Comparison of ENCODE assay signal across 1 cellular context in genomic region chr16:22194707-22195444, GRCh38.
TF ChIP-seq lines count a peak whose summit lies in the region.

No MANE protein-coding gene starts in this region.

TF ChIP-seq in GM12878, 131 proteins besides CTCF, POLR2A, EP300 and RAD21 (continued from another document):
- TF ChIP-seq NKRF (conservative IDR thresholded peaks at IDR 0.05) (no peak), POLR2AphosphoS2 (IDR thresholded peaks at IDR 0.05; ENCODE audit: low read depth, low read length) (no peak), ATF7 (IDR thresholded peaks at IDR 0.05; ENCODE audit: low read depth) (no peak), HDAC2 (IDR thresholded peaks at IDR 0.05) (no peak), SIX5 (IDR thresholded peaks at IDR 0.05; ENCODE audit: low read depth, low read length, severe bottlenecking) (no peak), USF1 (IDR thresholded peaks at IDR 0.05; ENCODE audit: borderline replicate concordance, extremely low read length, insufficient read depth, low read depth, low read length) (no peak), KLF5 (IDR thresholded peaks at IDR 0.05; ENCODE audit: partially characterized antibody) (no peak), KDM1A (IDR thresholded peaks at IDR 0.05; ENCODE audit: borderline replicate concordance) (no peak), JUNB (IDR thresholded peaks at IDR 0.05) (no peak), SMARCA5 (IDR thresholded peaks at IDR 0.05) (no peak), SRF (IDR thresholded peaks at IDR 0.05; ENCODE audit: low read depth in 2 of 2, low read length in 2 of 2) (no peak), ZNF687 (IDR thresholded peaks at IDR 0.05) (peak; percentile 88), NR2C2 (IDR thresholded peaks at IDR 0.05; ENCODE audit: borderline replicate concordance, control insufficient read depth, insufficient read length, low read depth) (no peak), BCL3 (IDR thresholded peaks at IDR 0.05; ENCODE audit: borderline replicate concordance, insufficient read depth, low read depth, low read length, poor library complexity, severe bottlenecking) (no peak), NR2F1 (conservative IDR thresholded peaks at IDR 0.05) (no peak), EGR1 (IDR thresholded peaks at IDR 0.05; ENCODE audit: borderline replicate concordance in 1 of 2, low read depth in 2 of 2, low read length in 2 of 2) (peak in 1 of 2 experiments; percentile 49; a peak in 1 of 3 replicates), MTA3 (IDR thresholded peaks at IDR 0.05; ENCODE audit: borderline replicate concordance, low read length) (no peak), CHD1 (IDR thresholded peaks at IDR 0.05; ENCODE audit: low read depth, low read length) (no peak), SPI1 (IDR thresholded peaks at IDR 0.05; ENCODE audit: borderline replicate concordance, insufficient read depth, low read depth, low read length) (peak; percentile 59; the same call in 1 of the 2 replicates), IKZF1 (conservative IDR thresholded peaks at IDR 0.05) (peak; percentile 62), SIN3A (IDR thresholded peaks at IDR 0.05; ENCODE audit: low read depth, low read length) (no peak), SMC3 (IDR thresholded peaks at IDR 0.05; ENCODE audit: borderline replicate concordance, low read length) (no peak), DPF2 (IDR thresholded peaks at IDR 0.05) (peak; percentile 84), SREBF2 (IDR thresholded peaks at IDR 0.05; ENCODE audit: low read length) (no peak), ZNF622 (IDR thresholded peaks at IDR 0.05) (no peak), RUNX3 (IDR thresholded peaks at IDR 0.05; ENCODE audit: low read length) (no peak), EED (IDR thresholded peaks at IDR 0.05; ENCODE audit: low read depth) (peak; percentile 4; the same call in 1 of the 2 replicates), RELB (IDR thresholded peaks at IDR 0.05; ENCODE audit: low read depth) (peak; percentile 54), ZNF207 (IDR thresholded peaks at IDR 0.05; ENCODE audit: borderline replicate concordance) (no peak), SUZ12 (IDR thresholded peaks at IDR 0.05; ENCODE audit: unreplicated experiment) (no peak), EZH2 (IDR thresholded peaks at IDR 0.05; ENCODE audit: borderline replicate concordance, control insufficient read depth, low read depth, low read length) (no peak), HDGF (IDR thresholded peaks at IDR 0.05) (no peak), CREM (IDR thresholded peaks at IDR 0.05; ENCODE audit: low read depth) (no peak), MTA2 (IDR thresholded peaks at IDR 0.05; ENCODE audit: low read depth) (0 out of 2 replicates have a peak, but pooled peaks have one; percentile 28), ELK1 (IDR thresholded peaks at IDR 0.05; ENCODE audit: low read depth, low read length) (no peak), ZZZ3 (IDR thresholded peaks at IDR 0.05; ENCODE audit: control insufficient read depth, insufficient read length, low read depth) (no peak), IRF5 (IDR thresholded peaks at IDR 0.05; ENCODE audit: borderline replicate concordance) (no peak), HDAC6 (IDR thresholded peaks at IDR 0.05; ENCODE audit: unreplicated experiment) (no peak), BHLHE40 (IDR thresholded peaks at IDR 0.05; ENCODE audit: borderline replicate concordance in 1 of 2, low read depth in 2 of 2, low read length in 1 of 2) (no peak), ESRRA (IDR thresholded peaks at IDR 0.05; ENCODE audit: low read length) (no peak), ATF3 (IDR thresholded peaks at IDR 0.05; ENCODE audit: borderline replicate concordance, extremely low read depth, low read depth, low read length) (no peak), TCF12 (IDR thresholded peaks at IDR 0.05; ENCODE audit: low read depth, low read length) (no peak), IKZF2 (IDR thresholded peaks at IDR 0.05) (peak in 1 of 2 experiments; percentile 55; a peak in 2 of 4 replicates), JUND (IDR thresholded peaks at IDR 0.05; ENCODE audit: low read depth, low read length) (no peak), PRDM15 (CRISPR knock-in tag; IDR thresholded peaks at IDR 0.05) (no peak), FOS (IDR thresholded peaks at IDR 0.05; ENCODE audit: borderline replicate concordance, extremely low read depth, insufficient read length) (no peak), WRNIP1 (IDR thresholded peaks at IDR 0.05; ENCODE audit: borderline replicate concordance, low read depth, low read length) (no peak), ZNF24 (IDR thresholded peaks at IDR 0.05) (no peak), STAT1 (conservative IDR thresholded peaks at IDR 0.05) (no peak)
